1 cellular context compared by ENCODE assay signal in the genomic region with DNA sequence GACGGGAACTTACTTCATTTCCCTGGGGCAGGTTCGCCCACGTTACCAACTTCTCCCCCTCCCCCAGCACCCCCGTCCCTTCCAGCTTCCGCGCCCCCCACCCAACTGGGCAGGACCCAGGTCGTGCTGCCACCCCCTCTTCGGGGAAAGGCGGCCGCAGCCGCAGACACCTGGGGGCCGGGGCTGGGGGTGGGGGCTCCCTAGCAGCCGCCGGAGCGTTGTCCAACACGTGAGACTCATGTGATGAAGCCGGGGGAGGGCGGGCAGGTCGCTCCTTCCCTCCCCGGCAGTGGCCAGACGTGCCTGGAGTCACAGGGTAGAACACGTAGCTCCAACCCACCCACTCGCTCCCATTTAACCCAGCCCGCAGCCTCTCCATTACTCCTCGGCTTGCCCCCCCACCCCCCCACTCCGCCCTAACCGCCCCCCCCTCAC.
TF ChIP-seq lines count a peak whose summit lies in the region.

No MANE protein-coding gene starts in this region.

TF ChIP-seq in H1, 55 proteins besides CTCF, POLR2A, EP300 and RAD21 (continued from another document):
- TF ChIP-seq FOSL1 (IDR thresholded peaks at IDR 0.05; ENCODE audit: insufficient read depth, low read depth, low read length) = no peak
- no peak for TF ChIP-seq SIRT6 (IDR thresholded peaks at IDR 0.05; ENCODE audit: low read length)
- TF ChIP-seq RBBP5 (IDR thresholded peaks at IDR 0.05; ENCODE audit: borderline replicate concordance, low read depth, low read length) = no peak
- TF ChIP-seq TAF1 (IDR thresholded peaks at IDR 0.05; ENCODE audit: low read depth, low read length) = 0 out of 2 replicates have a peak, but pooled peaks have one; percentile 21
- TF ChIP-seq CBX5 (IDR thresholded peaks at IDR 0.05; ENCODE audit: low read depth, low read length) = no peak
- TF ChIP-seq RXRA (IDR thresholded peaks at IDR 0.05; ENCODE audit: insufficient read depth, low read depth, low read length) = no peak
- TF ChIP-seq EGR1 (IDR thresholded peaks at IDR 0.05; ENCODE audit: borderline replicate concordance, low read depth, low read length) = no peak
- no peak for TF ChIP-seq TAF7 (optimal IDR thresholded peaks at IDR 0.05; ENCODE audit: borderline replicate concordance, low read depth, low read length)
- no peak for TF ChIP-seq EZH2 (IDR thresholded peaks at IDR 0.05; ENCODE audit: low read depth, low read length, severe bottlenecking)
- 0 out of 2 replicates have a peak, but pooled peaks have one; percentile 3 for TF ChIP-seq POLR2AphosphoS5 (IDR thresholded peaks at IDR 0.05; ENCODE audit: low read depth, low read length)
- no peak for TF ChIP-seq CTBP2 (IDR thresholded peaks at IDR 0.05; ENCODE audit: borderline replicate concordance, insufficient read depth, insufficient read length, low read length)
- TF ChIP-seq KDM4A (IDR thresholded peaks at IDR 0.05; ENCODE audit: low read depth, low read length, severe bottlenecking) = no peak
- TF ChIP-seq, protein P1, sequence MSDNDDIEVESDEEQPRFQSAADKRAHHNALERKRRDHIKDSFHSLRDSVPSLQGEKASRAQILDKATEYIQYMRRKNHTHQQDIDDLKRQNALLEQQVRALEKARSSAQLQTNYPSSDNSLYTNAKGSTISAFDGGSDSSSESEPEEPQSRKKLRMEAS (IDR thresholded peaks at IDR 0.05) = peak; percentile 64; the same call in 1 of the 2 replicates
- TF ChIP-seq BCL11A (IDR thresholded peaks at IDR 0.05; ENCODE audit: low read depth in 2 of 2, low read length in 2 of 2) = no peak
- TF ChIP-seq, protein P2, sequence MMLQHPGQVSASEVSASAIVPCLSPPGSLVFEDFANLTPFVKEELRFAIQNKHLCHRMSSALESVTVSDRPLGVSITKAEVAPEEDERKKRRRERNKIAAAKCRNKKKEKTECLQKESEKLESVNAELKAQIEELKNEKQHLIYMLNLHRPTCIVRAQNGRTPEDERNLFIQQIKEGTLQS (IDR thresholded peaks at IDR 0.05; ENCODE audit: insufficient read depth, low read depth, low read length) = no peak
- TF ChIP-seq, protein P3, sequence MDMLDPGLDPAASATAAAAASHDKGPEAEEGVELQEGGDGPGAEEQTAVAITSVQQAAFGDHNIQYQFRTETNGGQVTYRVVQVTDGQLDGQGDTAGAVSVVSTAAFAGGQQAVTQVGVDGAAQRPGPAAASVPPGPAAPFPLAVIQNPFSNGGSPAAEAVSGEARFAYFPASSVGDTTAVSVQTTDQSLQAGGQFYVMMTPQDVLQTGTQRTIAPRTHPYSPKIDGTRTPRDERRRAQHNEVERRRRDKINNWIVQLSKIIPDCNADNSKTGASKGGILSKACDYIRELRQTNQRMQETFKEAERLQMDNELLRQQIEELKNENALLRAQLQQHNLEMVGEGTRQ (IDR thresholded peaks at IDR 0.05; ENCODE audit: low read length) = no peak
- TF ChIP-seq CEBPB (IDR thresholded peaks at IDR 0.05; ENCODE audit: low read depth, low read length) = no peak
- no peak for TF ChIP-seq TEAD4 (IDR thresholded peaks at IDR 0.05; ENCODE audit: low read depth, low read length)
- no peak for TF ChIP-seq YY1 (IDR thresholded peaks at IDR 0.05; ENCODE audit: low read depth, low read length)
- TF ChIP-seq HDAC6 (IDR thresholded peaks at IDR 0.05; ENCODE audit: low read depth, low read length) = no peak
- TF ChIP-seq SIN3A (conservative IDR thresholded peaks at IDR 0.05 in 1 of 2, IDR thresholded peaks at IDR 0.05 in 1 of 2; ENCODE audit: low read depth in 1 of 2, low read length in 2 of 2) = no peak
- no peak for TF ChIP-seq SP2 (IDR thresholded peaks at IDR 0.05; ENCODE audit: low read length)
